ENCODE assay signal across 17 cellular contexts in genomic region chr3:58163234-58163633, GRCh38. TPM values are rescaled to one million over a fixed set of nuclear protein-coding genes. Genes with fewer than 3 reads are reported as not detected.
DNase-seq lines count a peak whose midpoint lies in the region; ATAC-seq and TF ChIP-seq lines count a peak whose summit lies in the region.
"Had no signal": no experiment of that assay in that cellular context is flagged by ENCODE, and none has a peak within 500 bp of the region (broad histone marks: within the 10 kb centered on the region; RNA-seq: fewer than 3 reads in every experiment).

No MANE protein-coding gene starts in this region.

- H3K4me1 ChIP-seq in Panc1 (ENCODE audit: control insufficient read depth, insufficient read depth, low read length) (peaks cover 66% of the 10 kb centered on the region), left lung (peaks cover 18 to 31% of the 10 kb centered on the region in 2 donors), tibial artery (peaks cover 0 to 55% (median 32%) of the 10 kb centered on the region in 4 donors), vagina (no peaks in the 10 kb centered on the region)

- H3K27me3 ChIP-seq in Panc1 (ENCODE audit: control insufficient read depth, insufficient read depth, low read length): no peaks in the 10 kb centered on the region
- no peaks in the 10 kb centered on the region for H3K27me3 ChIP-seq in left lung
- no peaks in the 10 kb centered on the region for H3K27me3 ChIP-seq in tibial artery
- no peaks in the 10 kb centered on the region for H3K27me3 ChIP-seq in vagina
- H3K27me3 ChIP-seq: spleen had no signal

- no TSS peak for BruUV-seq in Panc1 (replicated peaks; lab: Mats Ljungman, UMichigan)

- H3K4me3 ChIP-seq in Panc1 (ENCODE audit: low read depth in 2 of 2, low read length in 2 of 2) (no peak overlapping the region), left lung (no peak overlapping the region), tibial artery (no peak overlapping the region), vagina (no peak overlapping the region)
- H3K4me3 ChIP-seq: lower lobe of right lung, spleen had no signal

- H3K27ac ChIP-seq in Panc1 (ENCODE audit: low read length): peak overlapping the region; percentile 84
- H3K27ac ChIP-seq in left lung: no peak overlapping the region
- peak overlapping the region; percentile 69 to 84 for H3K27ac ChIP-seq in tibial artery
- H3K27ac ChIP-seq in vagina: no peak overlapping the region
- H3K27ac ChIP-seq: lower lobe of right lung, spleen had no signal

- H3K36me3 ChIP-seq in Panc1 (ENCODE audit: control insufficient read depth, insufficient read depth, low read length) (peaks cover 5% of the 10 kb centered on the region), left lung (peaks cover 0 to 50% of the 10 kb centered on the region in 2 donors), tibial artery (peaks cover 14 to 59% (median 45%) of the 10 kb centered on the region in 3 donors), vagina (peaks cover 0 to 24% of the 10 kb centered on the region in 2 donors)

- ATAC-seq in Panc1: no peak
- ATAC-seq in left lung: peak; percentile 8

- no peak for TF ChIP-seq CTCF in Panc1 (IDR thresholded peaks at IDR 0.05)
- TF ChIP-seq CTCF in left lung (IDR thresholded peaks at IDR 0.05): no peak
- no peak for TF ChIP-seq CTCF in tibial artery (IDR thresholded peaks at IDR 0.05)
- no peak for TF ChIP-seq CTCF in vagina (IDR thresholded peaks at IDR 0.05)

- intact Hi-C loops in Panc1 (cut with micrococcal nuclease; ENCODE audit: unreplicated experiment): no loop called here
- intact Hi-C loops in left lung (cut with DNase I): loop anchor here in 1 of 2 donors (10.0 kb wide), 1 partner anchor 148 kb away; no protein-coding TSS in a partner anchor
- intact Hi-C loops in tibial artery (cut with DNase I; ENCODE audit: low total_unique reads): loop anchor here (10.0 kb wide), 1 partner anchor 298 kb away; no protein-coding TSS in a partner anchor
- intact Hi-C loops in vagina (cut with DNase I): no loop called here

- in situ Hi-C loops in Panc1 (cut with HindIII; ENCODE audit: low pct_unique_long_range_greater_than_20kb, low sequenced_read_pairs): no loop called here

- no peak for TF ChIP-seq POLR2A in vagina (IDR thresholded peaks at IDR 0.05)

- CTCF ChIA-PET in Panc1 (lab: Charles Lee): no interaction called here

- no peak for DNase-seq in Panc1 (ENCODE audit: low read depth, low spot score)
- peak; percentile 45 for DNase-seq in dermis blood vessel endothelial cell
- peak in 1 of 2 donors; percentile 59 for DNase-seq in left lung
- no peak for DNase-seq in tibial artery
- no peak for DNase-seq in NCI-H2227 (lab: John Stamatoyannopoulos, UW; ENCODE audit: unreplicated experiment)
- DNase-seq in vagina (ENCODE audit: extremely low spot score in 2 of 2): no peak
- DNase-seq in retina: no peak
- DNase-seq: activated CD4-positive, CD25-positive, alpha-beta regulatory T cell; activated naive CD4-positive, alpha-beta T cell; hippocampal formation; lower lobe of right lung; NCI-H1694; NCI-H510A; spleen; T-helper 1 cell had no signal

- POLR2A ChIA-PET in Panc1 (lab: Charles Lee): interaction anchor here (0.6 kb wide), 1 partner anchor 80 kb away, joined by 9 read pairs; no protein-coding TSS in a partner anchor

- H3K9me3 ChIP-seq in Panc1 (ENCODE audit: control insufficient read depth, insufficient read depth, low read depth, low read length) (no peaks in the 10 kb centered on the region), left lung (peaks cover 0 to 3% of the 10 kb centered on the region in 2 donors), tibial artery (no peaks in the 10 kb centered on the region), vagina (no peaks in the 10 kb centered on the region)
- H3K9me3 ChIP-seq: lower lobe of right lung, spleen had no signal

RNA-seq across cellular contexts. Expression of gene DNASE1L3, which starts 47.5 kb away (rescaled TPM):
- total RNA-seq in Panc1 (2021; ENCODE audit: unreplicated experiment): not detected
- not detected for polyA plus RNA-seq in Panc1 (2012; ENCODE audit: insufficient read length)
- total RNA-seq in dermis blood vessel endothelial cell: 1.7 and 10.6 TPM in 2 replicates
- total RNA-seq in left lung: 1 to 10 TPM; 1.2 to 3.0 TPM
- total RNA-seq in vagina: 13.3 TPM
- total RNA-seq: LHCN-M2 had no signal
- polyA plus RNA-seq: CD14-positive monocyte had no signal

Comparison
In these comparisons a context has a peak if more than half of its experiments do, and no peak if none do; other contexts are left out.
1. H3K27ac ChIP-seq: peak in Panc1 (single experiment) and tibial artery (2 of 2); none in left lung (0 of 2) and vagina (single experiment).